1 cellular context compared by ENCODE assay signal in genomic region chr10:97687785-97688781, GRCh38.
A peak's percentile ranks its signal among the peaks of the same experiment; 100 is the strongest.
TF ChIP-seq lines count a peak whose summit lies in the region.

No MANE protein-coding gene starts in this region.

TF ChIP-seq in K562, 482 proteins besides CTCF, POLR2A, EP300 and RAD21 (continued from another document):
- no peak for TF ChIP-seq NONO (IDR thresholded peaks at IDR 0.05; ENCODE audit: low read depth in 2 of 2, low read length in 1 of 2)
- TF ChIP-seq TOE1 (IDR thresholded peaks at IDR 0.05; ENCODE audit: borderline replicate concordance), result peak; percentile 5; the same call in 1 of the 2 replicates
- TF ChIP-seq TOE1 (CRISPR knock-in tag; IDR thresholded peaks at IDR 0.05; ENCODE audit: borderline replicate concordance, low read depth), result no peak
